ENCODE assay signal across 8 cellular contexts in genomic region chr10:25017247-25017590, GRCh38. TPM values are rescaled to one million over a fixed set of nuclear protein-coding genes. Genes with fewer than 3 reads are reported as not detected.
A peak's percentile ranks its signal among the peaks of the same experiment; 100 is the strongest.
DNase-seq lines count a peak whose midpoint lies in the region; ATAC-seq and TF ChIP-seq lines count a peak whose summit lies in the region.

No MANE protein-coding gene starts in this region.

- peaks cover 13% of the 10 kb centered on the region; the same call in 1 of the 2 replicates for H3K4me1 ChIP-seq in HUES64 (ENCODE audit: insufficient read depth, low read length)

- ATAC-seq in GM18909 (IDR thresholded peaks at IDR 0.05; ENCODE audit: poor library complexity, unreplicated experiment) (peak; percentile 0), WTC11 (no peak)

- no peaks in the 10 kb centered on the region for H3K27me3 ChIP-seq in HUES64 (ENCODE audit: insufficient read depth, low read length)

- H3K27ac Mint-ChIP-seq in WTC11 = peak overlapping the region; percentile 93
- peak overlapping the region; percentile 98 for H3K27ac Mint-ChIP-seq in nephron progenitor cell

- CTCF ChIA-PET in WTC11 (lab: Charles Lee) = no interaction called here

- no peaks in the 10 kb centered on the region; the same call in 1 of the 2 replicates for H3K27me3 Mint-ChIP-seq in WTC11 (ENCODE audit: low read depth)
- H3K27me3 Mint-ChIP-seq in nephron progenitor cell (ENCODE audit: low read depth, poor library complexity) = no peaks in the 10 kb centered on the region

- TF ChIP-seq CTCF in AG10803 (conservative IDR thresholded peaks at IDR 0.05; ENCODE audit: low read length) (no peak), WTC11 (IDR thresholded peaks at IDR 0.05) (no peak), nephron progenitor cell (IDR thresholded peaks at IDR 0.05) (no peak)

- H3K4me1 Mint-ChIP-seq in WTC11 (peaks cover 11% of the 10 kb centered on the region), nephron progenitor cell (peaks cover 23% of the 10 kb centered on the region)

- 20% methylated on average over 8 of the region's 8 CpGs for WGBS in HUES64

- H3K36me3 Mint-ChIP-seq in WTC11 (peaks cover 3% of the 10 kb centered on the region; the same call in 1 of the 2 replicates), nephron progenitor cell (ENCODE audit: low read depth) (peaks cover 31% of the 10 kb centered on the region)

- H3K9ac ChIP-seq in HUES64 (ENCODE audit: low read depth, low read length) = peak overlapping the region; percentile 94

- POLR2A ChIA-PET in WTC11 (lab: Charles Lee) = interaction anchor here (0.6 kb wide), 1 partner anchor 65 kb away, joined by 3 read pairs; no protein-coding TSS in a partner anchor

- DNase-seq in AG10803 (ENCODE audit: low read depth) (no peak), WTC11 (ENCODE audit: low spot score) (no peak), epithelial cell of prostate (ENCODE audit: low read depth, low spot score) (no peak), nephron progenitor cell (no peak), dedifferentiated amniotic fluid mesenchymal stem cell (ENCODE audit: extremely low spot score) (no peak), Kasumi-1 (lab: John Stamatoyannopoulos, UW) (no peak)

- H3K9me3 Mint-ChIP-seq in WTC11 (peaks cover 12% of the 10 kb centered on the region), nephron progenitor cell (peaks cover 28% of the 10 kb centered on the region)

- no peaks in the 10 kb centered on the region for H3K36me3 ChIP-seq in HUES64 (ENCODE audit: insufficient read depth, low read length)

- no peaks in the 10 kb centered on the region for H3K9me3 ChIP-seq in HUES64 (ENCODE audit: insufficient read depth, low read depth, low read length)

- H3K4me3 Mint-ChIP-seq in WTC11 (peak overlapping the region; percentile 75), nephron progenitor cell (peak overlapping the region; percentile 90)

- H3K27ac ChIP-seq in HUES64 (ENCODE audit: low read depth, low read length) (peak overlapping the region; percentile 86), epithelial cell of prostate (peak overlapping the region; percentile 90)

- H3K4me3 ChIP-seq in AG10803 (ENCODE audit: low read length) (peak overlapping the region; percentile 94), HUES64 (ENCODE audit: low read length) (peak overlapping the region; percentile 75)

TF ChIP-seq in WTC11, 78 proteins besides CTCF, POLR2A, EP300 and RAD21:
- TF ChIP-seq SP1 (CRISPR knock-in tag; conservative IDR thresholded peaks at IDR 0.05) (0 out of 2 replicates have a peak, but pooled peaks have one; percentile 7), NFYB (CRISPR knock-in tag; conservative IDR thresholded peaks at IDR 0.05; ENCODE audit: low read depth) (no peak), IRF1 (CRISPR knock-in tag; IDR thresholded peaks at IDR 0.05) (no peak), CREB1 (CRISPR knock-in tag; IDR thresholded peaks at IDR 0.05) (no peak)

RNA-seq across cellular contexts. Expression of gene THNSL1, which starts 0.8 kb away (rescaled TPM):
- polyA plus RNA-seq in HUES64 (2013, experiment 1 of 2) = 6.4 TPM
- 7.7 TPM for polyA plus RNA-seq in HUES64 (2013, experiment 2 of 2)
- 5.1 to 5.5 TPM (median 5.4 TPM) in 3 replicates for total RNA-seq in WTC11 (2021)

RNA-seq across cellular contexts. Expression of gene ENKUR, which starts 1.3 kb away (rescaled TPM):
- polyA plus RNA-seq in HUES64 (2013, experiment 1 of 2) = 0.25 TPM
- 0.19 TPM for polyA plus RNA-seq in HUES64 (2013, experiment 2 of 2)
- total RNA-seq in WTC11 (2021) = not detected in 3 replicates
